In the genomic region with DNA sequence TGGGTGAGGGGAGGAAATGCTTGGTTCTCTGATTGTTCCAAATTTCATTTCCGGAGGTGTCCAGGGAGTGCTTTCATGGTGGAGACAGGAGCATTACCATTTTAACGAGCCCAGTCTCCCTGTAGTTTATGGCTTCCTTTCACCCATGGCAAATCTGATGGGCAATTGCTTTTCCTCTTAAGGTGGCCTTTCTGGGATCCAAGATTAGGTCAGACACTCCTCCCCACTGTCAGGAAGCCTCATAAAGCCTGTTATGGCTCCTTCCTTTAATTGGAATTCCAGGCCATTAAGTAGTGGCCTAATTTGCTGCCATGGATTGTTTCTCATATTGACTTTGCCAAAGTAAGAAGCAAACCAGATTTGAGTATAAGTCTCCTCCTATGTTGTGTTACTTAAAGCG, we compare ENCODE assay signal across 30 cellular contexts.
"Had no signal": no experiment of that assay in that cellular context is flagged by ENCODE, and none has a peak within 500 bp of the region (broad histone marks: within the 10 kb centered on the region; RNA-seq: fewer than 3 reads in every experiment).

No MANE protein-coding gene starts in this region.

- DNase-seq: activated CD4-positive, alpha-beta T cell treated with anti-CD3 and anti-CD28 coated beads, Interleukin-2, amount 10 ng/mL, durations not matched to agents 24 days and 14 days; activated CD4-positive, alpha-beta T cell treated with anti-CD3 and anti-CD28 coated beads, Interleukin-2, amount 50 U/mL, for 4 hours; activated CD8-positive, alpha-beta T cell treated with anti-CD3 and anti-CD28 coated beads for 36 hours; activated effector memory CD4-positive, alpha-beta T cell treated with anti-CD3 and anti-CD28 coated beads, Interleukin-2, amount 50 U/mL, for 16 hours; activated naive CD4-positive, alpha-beta T cell; activated naive CD4-positive, alpha-beta T cell treated with anti-CD3 and anti-CD28 coated beads, Interleukin-2, amount 50 U/mL, for 16 hours; activated naive CD8-positive, alpha-beta T cell treated with anti-CD3 and anti-CD28 coated beads for 36 hours; activated T-cell treated with anti-CD3 and anti-CD28 coated beads, Interleukin-2, amount 50 U/mL, for 1 hour; activated T-cell treated with anti-CD3 and anti-CD28 coated beads, Interleukin-2, amount 50 U/mL, for 72 hours; amniotic stem cell; aorta; brain microvascular endothelial cell; central memory CD4-positive, alpha-beta T cell; NCI-H1105; NCI-H1417 treated with DMSO at 0.1 percent for 48 hours; NCI-H187 treated with DMSO at 0.1 percent for 48 hours; NCI-H2081; NCI-H2171 treated with DMSO at 0.1 percent for 48 hours; NCI-H2227 treated with DMSO at 0.1 percent for 48 hours; NCI-H446; NCI-H510A treated with DMSO at 0.1 percent for 48 hours; NCI-H526 treated with DMSO at 0.1 percent for 48 hours; NK-92 treated with Interleukin-12 subunit alpha and Interleukin-12 subunit beta, amount 100 ng/mL, for 24 hours; PC-3; Peyer's patch; SIG-M5; T1000 had no signal

- H3K4me3 ChIP-seq: Peyer's patch had no signal

- ATAC-seq: activated CD8-positive, alpha-beta T cell treated with anti-CD3 and anti-CD28 coated beads for 36 hours; activated T-cell treated with anti-CD3 and anti-CD28 coated beads, Interleukin-2, amount 50 U/mL, for 72 hours; activated T-helper 17 cell treated with anti-CD3 and anti-CD28 coated beads, Interleukin-2, amount 50 U/mL, for 72 hours; PC-3; Right ventricle myocardium inferior had no signal

- H3K27me3 ChIP-seq: brain microvascular endothelial cell, Peyer's patch had no signal

- H3K36me3 ChIP-seq: brain microvascular endothelial cell, Peyer's patch had no signal

- H3K27ac ChIP-seq: brain microvascular endothelial cell, Peyer's patch, RWPE1 had no signal

- H3K4me1 ChIP-seq: Peyer's patch had no signal

- H3K9me3 ChIP-seq: Peyer's patch had no signal
